In the genomic region with DNA sequence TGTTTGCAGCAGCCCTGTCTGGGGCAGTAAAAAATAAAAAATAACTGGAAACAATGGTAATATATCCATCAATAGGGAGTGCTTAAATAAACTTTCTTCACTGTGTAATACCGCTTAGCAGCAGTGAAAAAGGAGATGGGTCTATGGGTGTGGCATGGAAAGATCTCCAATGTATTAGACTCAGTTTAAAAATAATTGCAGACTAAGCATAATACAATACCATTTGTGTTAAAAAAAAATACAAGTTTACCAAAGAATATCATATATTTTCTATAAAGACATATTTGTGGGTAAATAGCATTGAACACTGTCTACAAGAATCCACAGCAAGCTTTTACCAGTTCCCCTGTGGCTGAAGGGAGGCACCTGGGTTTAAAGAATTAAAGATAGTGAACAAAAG, we compare ENCODE assay signal across 13 cellular contexts. TPM values are rescaled to one million over a fixed set of nuclear protein-coding genes. Genes with fewer than 3 reads are reported as not detected.
DNase-seq lines count a peak whose midpoint lies in the region; ATAC-seq, FAIRE-seq and TF ChIP-seq lines count a peak whose summit lies in the region.
"Had no signal": no experiment of that assay in that cellular context is flagged by ENCODE, and none has a peak within 500 bp of the region (broad histone marks: within the 10 kb centered on the region; RNA-seq: fewer than 3 reads in every experiment).

No MANE protein-coding gene starts in this region.

- H3K4me3 ChIP-seq in MM.1S (ENCODE audit: low read length) (no peak overlapping the region), astrocyte (ENCODE audit: insufficient read depth, low read depth, low read length) (no peak overlapping the region), rectal smooth muscle tissue (ENCODE audit: low read length) (peak overlapping the region; percentile 71)

- H3K27ac Mint-ChIP-seq in activated T-cell treated with anti-CD3 and anti-CD28 coated beads, Interleukin-2, amount 50 U/mL, for 72 hours: no peak overlapping the region
- no peak overlapping the region for H3K27ac Mint-ChIP-seq in astrocyte (ENCODE audit: unreplicated experiment)
- H3K27ac Mint-ChIP-seq: HFFc6 had no signal

- H3K4me1 ChIP-seq in MM.1S (ENCODE audit: low read length) (peaks cover 27% of the 10 kb centered on the region), astrocyte (ENCODE audit: insufficient read depth, low read length) (peaks cover 13% of the 10 kb centered on the region), rectal smooth muscle tissue (ENCODE audit: control insufficient read depth, insufficient read depth, low read length) (peaks cover 21% of the 10 kb centered on the region)

- no peaks in the 10 kb centered on the region for H3K27me3 ChIP-seq in MM.1S (replicated peaks; ENCODE audit: insufficient read depth, low read length)
- no peaks in the 10 kb centered on the region for H3K27me3 ChIP-seq in astrocyte (ENCODE audit: insufficient read depth, low read length)
- no peaks in the 10 kb centered on the region for H3K27me3 ChIP-seq in rectal smooth muscle tissue (ENCODE audit: control insufficient read depth, insufficient read depth, low read length)
- H3K27me3 ChIP-seq: MG63 had no signal

- H3K36me3 ChIP-seq in MM.1S (replicated peaks; ENCODE audit: insufficient read depth, low read length) (no peaks in the 10 kb centered on the region), astrocyte (ENCODE audit: insufficient read depth, low read length) (no peaks in the 10 kb centered on the region), rectal smooth muscle tissue (ENCODE audit: control insufficient read depth, insufficient read depth, low read length) (no peaks in the 10 kb centered on the region)
- H3K36me3 ChIP-seq: lower lobe of right lung, MG63, neutrophil had no signal

- H3K9me3 Mint-ChIP-seq in activated T-cell treated with anti-CD3 and anti-CD28 coated beads, Interleukin-2, amount 50 U/mL, for 72 hours: no peaks in the 10 kb centered on the region
- H3K9me3 Mint-ChIP-seq in astrocyte (ENCODE audit: unreplicated experiment): no peaks in the 10 kb centered on the region
- H3K9me3 Mint-ChIP-seq: HFFc6 had no signal

- H3K4me1 Mint-ChIP-seq in activated T-cell treated with anti-CD3 and anti-CD28 coated beads, Interleukin-2, amount 50 U/mL, for 72 hours (ENCODE audit: low read depth): peaks cover 30% of the 10 kb centered on the region
- H3K4me1 Mint-ChIP-seq in astrocyte (ENCODE audit: low read depth, unreplicated experiment): peaks cover 17% of the 10 kb centered on the region

- H3K27me3 Mint-ChIP-seq in activated T-cell treated with anti-CD3 and anti-CD28 coated beads, Interleukin-2, amount 50 U/mL, for 72 hours (ENCODE audit: low read depth): no peaks in the 10 kb centered on the region
- H3K27me3 Mint-ChIP-seq in astrocyte (ENCODE audit: low read depth, unreplicated experiment): no peaks in the 10 kb centered on the region

- no peak for DNase-seq in activated T-cell treated with anti-CD3 and anti-CD28 coated beads, Interleukin-2, amount 50 U/mL, for 72 hours
- DNase-seq in activated T-cell treated with anti-CD3 and anti-CD28 coated beads, Interleukin-2, amount 50 U/mL, for 48 hours: no peak
- no peak for DNase-seq in MM.1S
- no peak for DNase-seq in astrocyte (ENCODE audit: low read depth)
- DNase-seq in DMS114 treated with DMSO at 0.1 percent for 48 hours (lab: John Stamatoyannopoulos, UW; ENCODE audit: unreplicated experiment): no peak
- DNase-seq in stimulated activated CD4-positive, alpha-beta T cell treated with anti-CD3 and anti-CD28 coated beads, Interleukin-1b, Interleukin-23, amount 100 ng/mL, for 48 hours: no peak
- DNase-seq: DMS79, lower lobe of right lung had no signal

- H3K9ac ChIP-seq in MM.1S (ENCODE audit: low read length): no peak overlapping the region
- H3K9ac ChIP-seq in astrocyte (ENCODE audit: low read length): no peak overlapping the region
- peak overlapping the region; percentile 12 for H3K9ac ChIP-seq in rectal smooth muscle tissue (ENCODE audit: low read length)

- no peak for FAIRE-seq in astrocyte (lab: Jason Lieb, UNC)

- ATAC-seq in activated T-cell treated with anti-CD3 and anti-CD28 coated beads, Interleukin-2, amount 50 U/mL, for 72 hours (replicated peaks in 1 of 2): no peak
- no peak for ATAC-seq in HG02678 (IDR thresholded peaks at IDR 0.05; ENCODE audit: unreplicated experiment)

- no peak for TF ChIP-seq CTCF in MM.1S (IDR thresholded peaks at IDR 0.05; ENCODE audit: low read length)
- no peak for TF ChIP-seq CTCF in astrocyte (IDR thresholded peaks at IDR 0.05; ENCODE audit: insufficient read depth, low read depth, low read length)

- peak overlapping the region; percentile 92 for H3K4me2 ChIP-seq in MM.1S (ENCODE audit: low read depth, low read length)
- peak overlapping the region; percentile 99 for H3K4me2 ChIP-seq in astrocyte (ENCODE audit: low read length)

- H3K79me2 ChIP-seq in MM.1S (ENCODE audit: low read length) (peaks cover 11% of the 10 kb centered on the region; the same call in 1 of the 2 replicates), astrocyte (ENCODE audit: insufficient read depth, low read length) (peaks cover 4% of the 10 kb centered on the region)

- peak overlapping the region; percentile 89 to 90 for H3K4me3 Mint-ChIP-seq in activated T-cell treated with anti-CD3 and anti-CD28 coated beads, Interleukin-2, amount 50 U/mL, for 72 hours
- H3K4me3 Mint-ChIP-seq in astrocyte (ENCODE audit: unreplicated experiment): peak overlapping the region; percentile 84

- H3K27ac ChIP-seq in MM.1S (ENCODE audit: low read length): no peak overlapping the region
- no peak overlapping the region for H3K27ac ChIP-seq in astrocyte (ENCODE audit: low read depth, low read length)
- no peak overlapping the region for H3K27ac ChIP-seq in rectal smooth muscle tissue (ENCODE audit: low read depth, low read length)
- H3K27ac ChIP-seq: neutrophil had no signal

- H3K36me3 Mint-ChIP-seq in activated T-cell treated with anti-CD3 and anti-CD28 coated beads, Interleukin-2, amount 50 U/mL, for 72 hours (ENCODE audit: insufficient read depth in 2 of 2): peaks cover 0 to 3% of the 10 kb centered on the region in 2 donors
- no peaks in the 10 kb centered on the region for H3K36me3 Mint-ChIP-seq in astrocyte (ENCODE audit: low read depth, unreplicated experiment)

- no peaks in the 10 kb centered on the region for H3K9me2 ChIP-seq in MM.1S (replicated peaks; ENCODE audit: insufficient read depth, low read length)

- H2AFZ ChIP-seq in MM.1S (ENCODE audit: low read length) (no peak overlapping the region), astrocyte (ENCODE audit: low read depth, low read length) (no peak overlapping the region)

- H3K9me3 ChIP-seq in MM.1S (replicated peaks; ENCODE audit: insufficient read depth, low read length): no peaks in the 10 kb centered on the region
- H3K9me3 ChIP-seq in astrocyte (ENCODE audit: insufficient read depth, low read depth, low read length): no peaks in the 10 kb centered on the region
- H3K9me3 ChIP-seq: lower lobe of right lung, MG63, neutrophil had no signal

- H4K20me1 ChIP-seq in MM.1S (ENCODE audit: insufficient read depth, low read length) (no peaks in the 10 kb centered on the region), astrocyte (ENCODE audit: insufficient read depth, low read length) (peaks cover 8% of the 10 kb centered on the region)

- H3F3A ChIP-seq in MM.1S (ENCODE audit: insufficient read depth, low read length): peaks cover 22% of the 10 kb centered on the region

RNA-seq across cellular contexts. Expression of gene ARHGEF3, which starts 1.0 kb away (rescaled TPM):
- total RNA-seq in activated T-cell treated with anti-CD3 and anti-CD28 coated beads, Interleukin-2, amount 50 U/mL, for 72 hours: 10 to 100 TPM; 21.1 to 43.6 TPM
- 13.7 and 14.9 TPM in 2 replicates for total RNA-seq in astrocyte
